ENCODE assay signal across 27 cellular contexts in the genomic region with DNA sequence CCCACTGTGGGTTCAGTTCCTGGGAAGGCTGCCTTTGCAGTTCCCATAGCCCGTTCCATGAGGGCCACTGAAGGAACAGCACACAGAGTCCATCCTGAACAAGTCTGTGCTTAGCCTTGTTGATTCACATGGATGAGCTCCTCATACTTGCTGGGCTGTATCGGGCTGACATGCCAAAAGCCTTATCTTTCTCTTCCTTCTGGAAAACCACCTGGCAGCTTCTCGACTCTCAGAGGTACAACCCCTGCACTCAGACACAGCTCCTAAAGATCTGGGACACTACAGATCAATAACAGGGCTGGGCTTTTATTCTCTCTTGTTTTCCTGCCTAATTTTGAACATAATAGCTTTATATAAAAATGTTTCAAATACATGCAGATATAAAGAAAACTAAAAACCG.
"Had no signal": no experiment of that assay in that cellular context is flagged by ENCODE, and none has a peak within 500 bp of the region (broad histone marks: within the 10 kb centered on the region; RNA-seq: fewer than 3 reads in every experiment).

No MANE protein-coding gene starts in this region.

- DNase-seq: dermis blood vessel endothelial cell; dorsolateral prefrontal cortex; effector CD4-positive, alpha-beta T cell; effector memory CD4-positive, alpha-beta T cell; erythroblast; esophagus squamous epithelium; foreskin fibroblast; foreskin melanocyte; gastrocnemius medialis; glutamatergic neuron; head of caudate nucleus; heart right ventricle; hippocampal formation; immature natural killer cell; islet precursor cell; left cardiac atrium; left ventricle myocardium superior; lower lobe of right lung; mesenchymal stem cell; naive thymus-derived CD4-positive, alpha-beta T cell had no signal

- H3K4me1 Mint-ChIP-seq: immature natural killer cell had no signal

- ATAC-seq: esophagus mucosa; gastrocnemius medialis; heart right ventricle; left cardiac atrium; left lung; left ventricle myocardium superior; lower lobe of right lung; naive thymus-derived CD4-positive, alpha-beta T cell had no signal

- H3K36me3 Mint-ChIP-seq: immature natural killer cell had no signal

- H3K27ac Mint-ChIP-seq: immature natural killer cell; mesothelial cell of epicardium; naive thymus-derived CD4-positive, alpha-beta T cell had no signal

- H3K4me1 ChIP-seq: esophagus squamous epithelium, gastrocnemius medialis, heart right ventricle, left lung, lower lobe of right lung had no signal

- H3K36me3 ChIP-seq: esophagus squamous epithelium, gastrocnemius medialis, heart right ventricle, left lung, lower lobe of right lung had no signal

- H3K9me3 Mint-ChIP-seq: mesothelial cell of epicardium had no signal

- H3K4me3 ChIP-seq: coronary artery, dorsolateral prefrontal cortex, esophagus squamous epithelium, gastrocnemius medialis, heart right ventricle, left lung, lower lobe of right lung had no signal

- H3K27me3 Mint-ChIP-seq: naive thymus-derived CD4-positive, alpha-beta T cell had no signal

- H3K9me3 ChIP-seq: esophagus squamous epithelium, gastrocnemius medialis, heart right ventricle, left lung, lower lobe of right lung had no signal

- H3K27me3 ChIP-seq: dorsolateral prefrontal cortex, esophagus squamous epithelium, gastrocnemius medialis, left lung had no signal

- H3K27ac ChIP-seq: coronary artery, dorsolateral prefrontal cortex, epithelial cell of prostate, esophagus squamous epithelium, gastrocnemius medialis, heart right ventricle, left lung, lower lobe of right lung had no signal

- FAIRE-seq: colon, endothelial cell of umbilical vein had no signal

- H3K4me3 Mint-ChIP-seq: immature natural killer cell; mesothelial cell of epicardium; naive thymus-derived CD4-positive, alpha-beta T cell had no signal
